11 cellular contexts compared by ENCODE assay signal in genomic region chr12:47317182-47317915, GRCh38.
DNase-seq lines count a peak whose midpoint lies in the region; ATAC-seq and TF ChIP-seq lines count a peak whose summit lies in the region.
"Had no signal": no experiment of that assay in that cellular context is flagged by ENCODE, and none has a peak within 500 bp of the region (broad histone marks: within the 10 kb centered on the region; RNA-seq: fewer than 3 reads in every experiment).

No MANE protein-coding gene starts in this region.

- peak; percentile 50 for ATAC-seq in GM19467 (IDR thresholded peaks at IDR 0.05; ENCODE audit: unreplicated experiment)
- peak; percentile 52 for ATAC-seq in HG03571 (IDR thresholded peaks at IDR 0.05; ENCODE audit: unreplicated experiment)
- ATAC-seq in right lobe of liver = peak; percentile 43 to 60 (median 58)

- no peak for TF ChIP-seq CTCF in GM10248 (IDR thresholded peaks at IDR 0.05; ENCODE audit: control extremely low read depth, extremely low read depth, low read depth, missing control alignments)
- no peak for TF ChIP-seq CTCF in right lobe of liver (IDR thresholded peaks at IDR 0.05)
- TF ChIP-seq CTCF in thyroid gland (IDR thresholded peaks at IDR 0.05) = no peak

- WGBS in right lobe of liver (ENCODE audit: insufficient coverage, low coverage, low lambda C conversion rate, missing lambda C conversion rate) = 2% methylated on average over 5 of the region's 11 CpGs
- WGBS in thyroid gland, 2 donors = 70% methylated on average over 10 to 11 of the region's 11 CpGs

- H3K27me3 ChIP-seq in right lobe of liver (no peaks in the 10 kb centered on the region), thyroid gland (no peaks in the 10 kb centered on the region)
- H3K27me3 ChIP-seq: testis had no signal

- H3K9me3 ChIP-seq in right lobe of liver (no peaks in the 10 kb centered on the region), thyroid gland (no peaks in the 10 kb centered on the region)
- H3K9me3 ChIP-seq: testis had no signal

- H3K4me3 ChIP-seq in right lobe of liver = peak overlapping the region; percentile 4 to 34 (median 10)
- no peak overlapping the region for H3K4me3 ChIP-seq in thyroid gland (replicated peaks in 1 of 3)
- H3K4me3 ChIP-seq: testis had no signal

- H3K27ac ChIP-seq in right lobe of liver = peak overlapping the region; percentile 86 to 92 (median 89)
- H3K27ac ChIP-seq in thyroid gland = no peak overlapping the region
- H3K27ac ChIP-seq: epithelial cell of prostate had no signal

- CTCF ChIA-PET in GM10248 (lab: Yijun Ruan, JAX) = interaction anchor here (0.6 to 2.2 kb wide), 4 partner anchors 10 to 337 kb away, joined by 3 to 8 read pairs (median 4); no protein-coding TSS in a partner anchor

- intact Hi-C loops in right lobe of liver (cut with DNase I) = no loop called here
- intact Hi-C loops in thyroid gland (cut with DNase I) = no loop called here

- POLR2A ChIA-PET in GM10248 (lab: Yijun Ruan, JAX) = no interaction called here

- TF ChIP-seq POLR2A in right lobe of liver (IDR thresholded peaks at IDR 0.05) (no peak), thyroid gland (IDR thresholded peaks at IDR 0.05) (no peak)

- DNase-seq in GM10248 (ENCODE audit: extremely low spot score) (peak; percentile 29), right lobe of liver (peak in 2 of 3 donors; percentile 31 to 58), NCI-H2081 treated with DMSO at 0.1 percent for 48 hours (lab: John Stamatoyannopoulos, UW) (no peak), NCI-H2227 treated with DMSO at 0.1 percent for 48 hours (lab: John Stamatoyannopoulos, UW) (no peak), thyroid gland (no peak), AG08396 (ENCODE audit: low spot score) (no peak)
- DNase-seq: NCI-H187, testis had no signal

- H3K4me1 ChIP-seq in right lobe of liver (peaks cover 0 to 40% (median 16%) of the 10 kb centered on the region in 4 donors), thyroid gland (no peaks in the 10 kb centered on the region)
- H3K4me1 ChIP-seq: testis had no signal

- H3K36me3 ChIP-seq in right lobe of liver (no peaks in the 10 kb centered on the region), thyroid gland (no peaks in the 10 kb centered on the region)

Comparison
In these comparisons a context has a peak if more than half of its experiments do, and no peak if none do; other contexts are left out.
1. DNase-seq: peak in GM10248 (single experiment) and right lobe of liver (2 of 3); none in NCI-H2081 treated with DMSO at 0.1 percent for 48 hours (single experiment), NCI-H2227 treated with DMSO at 0.1 percent for 48 hours (single experiment), thyroid gland (0 of 2) and AG08396 (single experiment).
2. H3K27ac ChIP-seq: peak in right lobe of liver (3 of 3); none in thyroid gland (0 of 3).
3. H3K4me3 ChIP-seq: peak in right lobe of liver (3 of 3); none in thyroid gland (0 of 3).
4. Peak in every context shown above with its lines, with median percentiles within 50 percentile points of each other: ATAC-seq.